Comparison of ENCODE assay signal across 13 cellular contexts in the genomic region with DNA sequence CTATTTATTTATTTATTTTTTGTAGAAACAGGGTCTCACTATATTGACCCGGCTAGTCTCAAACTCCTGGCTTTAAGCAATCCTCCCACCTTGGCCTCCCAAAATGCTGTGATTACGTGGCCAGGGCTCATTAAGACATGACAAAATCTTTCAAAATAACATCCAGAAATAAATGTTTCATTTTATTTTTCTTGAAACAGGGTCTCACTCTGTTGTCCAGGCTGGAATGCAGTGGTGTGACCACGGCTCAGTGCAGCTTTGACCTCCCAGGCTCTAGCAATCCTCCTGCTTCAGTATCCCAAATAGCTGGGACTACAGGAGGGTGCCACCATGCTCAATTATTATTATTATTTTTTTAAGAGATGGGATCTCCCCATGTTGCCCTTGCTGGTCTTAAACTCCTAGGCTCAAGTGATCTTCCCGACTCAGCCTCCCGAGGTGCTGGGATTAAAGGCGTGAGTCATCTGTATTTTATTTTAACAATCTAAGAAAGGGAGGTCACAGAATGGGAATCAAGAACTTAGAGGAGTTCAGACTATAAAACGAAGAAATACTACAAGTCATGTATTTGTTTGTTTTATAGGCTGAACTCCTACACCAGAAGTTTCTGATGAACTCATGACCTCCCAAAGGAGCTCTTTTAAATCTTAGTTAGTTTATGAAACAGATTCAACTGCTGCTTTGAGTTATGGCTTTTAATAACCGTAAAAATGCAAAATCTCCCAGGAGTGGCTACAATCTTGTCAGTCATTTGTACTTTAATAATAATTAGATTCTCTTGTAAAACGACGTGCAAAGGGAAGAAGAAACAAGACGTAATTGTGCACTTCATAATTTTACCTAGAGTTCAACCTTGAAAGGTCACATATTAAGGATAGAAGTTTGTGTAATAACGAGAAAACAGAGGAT. TPM values are rescaled to one million over a fixed set of nuclear protein-coding genes. Genes with fewer than 3 reads are reported as not detected.
A peak's percentile ranks its signal among the peaks of the same experiment; 100 is the strongest.
DNase-seq lines count a peak whose midpoint lies in the region; ATAC-seq and TF ChIP-seq lines count a peak whose summit lies in the region.
"Had no signal": no experiment of that assay in that cellular context is flagged by ENCODE, and none has a peak within 500 bp of the region (broad histone marks: within the 10 kb centered on the region; RNA-seq: fewer than 3 reads in every experiment).

No MANE protein-coding gene starts in this region.

- intact Hi-C loops in CD4-positive, alpha-beta memory T cell (cut with micrococcal nuclease) = loop anchor here (10.0 kb wide), 1 partner anchor 709 kb away; the partner anchor contains the start of gene CKAP4
- intact Hi-C loops in Right ventricle myocardium inferior (cut with DNase I) = loop anchor here (10.0 kb wide), 1 partner anchor 141 kb away; the partner anchor contains the start of gene CRY1

- peaks cover 22% of the 10 kb centered on the region for H3F3A ChIP-seq in neural progenitor cell (ENCODE audit: low read depth)

- H3K36me3 Mint-ChIP-seq in CD4-positive, alpha-beta memory T cell = peaks cover 3 to 12% of the 10 kb centered on the region in 2 donors
- H3K36me3 Mint-ChIP-seq in osteocyte (ENCODE audit: unreplicated experiment) (peaks cover 2% of the 10 kb centered on the region), neural progenitor cell (no peaks in the 10 kb centered on the region)

- peaks cover 16 to 44% (median 22%) of the 10 kb centered on the region in 4 donors for H3K4me1 Mint-ChIP-seq in CD4-positive, alpha-beta memory T cell
- H3K4me1 Mint-ChIP-seq in osteocyte (ENCODE audit: unreplicated experiment) = peaks cover 30% of the 10 kb centered on the region
- peaks cover 23% of the 10 kb centered on the region for H3K4me1 Mint-ChIP-seq in neural progenitor cell

- POLR2A ChIA-PET in CD4-positive, alpha-beta memory T cell (lab: Charles Lee; ENCODE audit: partially characterized antibody) = interaction anchor here (0.6 to 3.1 kb wide), 3 partner anchors 25 to 140 kb away, joined by 3 to 33 read pairs (median 4); partner anchors contain the start of gene CRY1

- H3K79me2 ChIP-seq in neural progenitor cell (ENCODE audit: low read depth) = peaks cover 23% of the 10 kb centered on the region

- in situ Hi-C loops in astrocyte of the spinal cord (cut with HindIII; ENCODE audit: low sequenced_read_pairs) = no loop called here

- H3K4me3 Mint-ChIP-seq in CD4-positive, alpha-beta memory T cell = peak overlapping the region in 3 of 8 donors; percentile 26 to 94 (median 29)
- H3K4me3 Mint-ChIP-seq in osteocyte (ENCODE audit: unreplicated experiment) = peak overlapping the region; percentile 99
- H3K4me3 Mint-ChIP-seq in neural progenitor cell = no peak overlapping the region

- peaks cover 2 to 11% (median 4%) of the 10 kb centered on the region in 8 donors for H3K9me3 Mint-ChIP-seq in CD4-positive, alpha-beta memory T cell
- peaks cover 5% of the 10 kb centered on the region for H3K9me3 Mint-ChIP-seq in osteocyte (ENCODE audit: unreplicated experiment)
- H3K9me3 Mint-ChIP-seq in neural progenitor cell = peaks cover 15% of the 10 kb centered on the region

- TF ChIP-seq CTCF in astrocyte of the spinal cord (IDR thresholded peaks at IDR 0.05; ENCODE audit: low read depth, low read length) (no peak), osteocyte (IDR thresholded peaks at IDR 0.05) (no peak), neural progenitor cell (IDR thresholded peaks at IDR 0.05) (no peak)

- CTCF ChIA-PET in CD4-positive, alpha-beta memory T cell (lab: Charles Lee; ENCODE audit: partially characterized antibody) = interaction anchor here (1.8 to 3.5 kb wide), 2 partner anchors 125 to 596 kb away, joined by 4 to 13 read pairs; partner anchors contain the start of gene POLR3B

- no peak overlapping the region for H3K4me2 ChIP-seq in neural progenitor cell

- H4K20me1 ChIP-seq in neural progenitor cell (ENCODE audit: low read depth) = peaks cover 14% of the 10 kb centered on the region

- H2AFZ ChIP-seq in neural progenitor cell (replicated peaks) = no peak overlapping the region

- H3K4me3 ChIP-seq in CD4-positive, alpha-beta memory T cell (ENCODE audit: low read length in 2 of 2) = no peak overlapping the region
- H3K4me3 ChIP-seq in astrocyte of the spinal cord (ENCODE audit: low read depth, low read length) (no peak overlapping the region), neural progenitor cell (no peak overlapping the region)

- no peaks in the 10 kb centered on the region for H3K36me3 ChIP-seq in CD4-positive, alpha-beta memory T cell (ENCODE audit: insufficient read depth, low read length)
- no peaks in the 10 kb centered on the region for H3K36me3 ChIP-seq in neural progenitor cell

- H3K27me3 Mint-ChIP-seq in CD4-positive, alpha-beta memory T cell = no peaks in the 10 kb centered on the region
- H3K27me3 Mint-ChIP-seq in osteocyte (ENCODE audit: unreplicated experiment) = peaks cover 5% of the 10 kb centered on the region
- peaks cover 3% of the 10 kb centered on the region for H3K27me3 Mint-ChIP-seq in neural progenitor cell (ENCODE audit: insufficient read depth, low read depth)

- no peak for DNase-seq in CD4-positive, alpha-beta memory T cell
- DNase-seq in HT-29 (ENCODE audit: low spot score) (peak; percentile 36), astrocyte of the spinal cord (ENCODE audit: low read depth, low spot score) (peak; percentile 25), osteocyte (ENCODE audit: extremely low spot score, unreplicated experiment) (no peak), epidermal melanocyte (ENCODE audit: insufficient read length, low spot score) (no peak), NCI-H774 (lab: John Stamatoyannopoulos, UW) (no peak), Right ventricle myocardium inferior (ENCODE audit: missing footprints) (no peak), neural progenitor cell (ENCODE audit: low spot score) (no peak)
- DNase-seq: activated CD4-positive, alpha-beta T cell treated with anti-CD3 and anti-CD28 coated beads for 48 hours; activated naive CD4-positive, alpha-beta T cell treated with anti-CD3 and anti-CD28 coated beads, Interleukin-2, amount 50 U/mL, for 16 hours; COR-L47; NCI-H1105; NCI-H82 had no signal

- H3K27ac ChIP-seq in CD4-positive, alpha-beta memory T cell (ENCODE audit: low read depth, low read length) = no peak overlapping the region
- no peak overlapping the region for H3K27ac ChIP-seq in neural progenitor cell

- H3K4me1 ChIP-seq in CD4-positive, alpha-beta memory T cell (ENCODE audit: insufficient read depth, low read length) = peaks cover 14% of the 10 kb centered on the region
- H3K4me1 ChIP-seq in neural progenitor cell = no peaks in the 10 kb centered on the region

- peak overlapping the region in 6 of 7 donors; percentile 6 to 88 (median 34) for H3K27ac Mint-ChIP-seq in CD4-positive, alpha-beta memory T cell
- H3K27ac Mint-ChIP-seq in osteocyte (ENCODE audit: unreplicated experiment) (no peak overlapping the region), neural progenitor cell (no peak overlapping the region)

- H3K9ac ChIP-seq in neural progenitor cell = no peak overlapping the region

- H3K9me3 ChIP-seq in CD4-positive, alpha-beta memory T cell (ENCODE audit: control insufficient read depth in 1 of 2, low read length in 2 of 2) = no peaks in the 10 kb centered on the region
- H3K9me3 ChIP-seq in neural progenitor cell (ENCODE audit: low read depth) = no peaks in the 10 kb centered on the region

- H3K27me3 ChIP-seq in CD4-positive, alpha-beta memory T cell (ENCODE audit: insufficient read depth, low read length) = no peaks in the 10 kb centered on the region
- peaks cover 9% of the 10 kb centered on the region for H3K27me3 ChIP-seq in neural progenitor cell

- no peak for ATAC-seq in Right ventricle myocardium inferior

RNA-seq across cellular contexts. Expression of gene TMEM263, which starts 2.1 kb away (rescaled TPM):
- total RNA-seq in CD4-positive, alpha-beta memory T cell = 10 to 100 TPM; 31.2 to 32.9 TPM
- polyA plus RNA-seq in CD4-positive, alpha-beta memory T cell = 10 to 100 TPM; 28.4 to 30.1 TPM
- 13.1 and 14.5 TPM in 2 replicates for total RNA-seq in HT-29 (2014; rRNA removed; shearing (Covaris generic))
- 96.1 and 105 TPM in 2 replicates for total RNA-seq in osteocyte
- 35.8 TPM for total RNA-seq in Right ventricle myocardium inferior
- total RNA-seq in neural progenitor cell (ENCODE audit: low replicate concordance) = 25.8 and 39.7 TPM in 2 replicates

RNA-seq across cellular contexts. Expression of gene MTERF2, which starts 33.3 kb away (rescaled TPM):
- total RNA-seq in CD4-positive, alpha-beta memory T cell = 10 to 100 TPM; 12.0 TPM
- polyA plus RNA-seq in CD4-positive, alpha-beta memory T cell = 1 to 10 TPM; 5.6 to 8.5 TPM
- 5.7 and 10.1 TPM in 2 replicates for total RNA-seq in HT-29 (2014; rRNA removed; shearing (Covaris generic))
- total RNA-seq in osteocyte = 12.1 and 12.5 TPM in 2 replicates
- 33.1 TPM for total RNA-seq in Right ventricle myocardium inferior
- total RNA-seq in neural progenitor cell (ENCODE audit: low replicate concordance) = 16.5 and 25.1 TPM in 2 replicates

Comparison
In these comparisons a context has a peak if more than half of its experiments do, and no peak if none do; other contexts are left out.
1. DNase-seq: peak in HT-29 (single experiment) and astrocyte of the spinal cord (single experiment); none in CD4-positive, alpha-beta memory T cell (0 of 5), osteocyte (single experiment), epidermal melanocyte (single experiment), NCI-H774 (single experiment), Right ventricle myocardium inferior (single experiment) and neural progenitor cell (single experiment).
2. H3K27ac Mint-ChIP-seq: peak in CD4-positive, alpha-beta memory T cell (6 of 7); none in osteocyte (single experiment) and neural progenitor cell (single experiment).